Comparison of ENCODE assay signal across 19 cellular contexts in the genomic region with DNA sequence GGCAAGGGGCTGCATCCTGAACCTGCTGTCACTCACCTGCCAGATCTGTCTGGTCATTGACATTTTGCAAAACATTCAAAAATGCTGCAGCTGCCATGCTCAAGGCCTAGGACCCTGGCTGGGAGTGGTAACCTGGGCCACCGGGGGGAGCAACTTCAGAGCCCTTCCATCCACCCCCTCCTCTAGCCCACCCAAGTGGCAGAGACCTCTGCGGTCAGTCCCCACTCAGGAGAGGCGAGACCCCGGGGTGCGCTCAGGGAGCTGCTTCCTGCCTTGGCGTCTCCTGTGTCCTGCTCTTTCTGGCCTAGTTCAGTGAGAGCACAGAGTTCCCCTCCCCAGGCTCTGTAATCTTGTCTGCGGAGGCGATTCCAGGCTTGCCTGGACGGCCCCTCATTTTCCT.
A peak's percentile ranks its signal among the peaks of the same experiment; 100 is the strongest.
DNase-seq lines count a peak whose midpoint lies in the region; TF ChIP-seq lines count a peak whose summit lies in the region.
"Had no signal": no experiment of that assay in that cellular context is flagged by ENCODE, and none has a peak within 500 bp of the region (broad histone marks: within the 10 kb centered on the region; RNA-seq: fewer than 3 reads in every experiment).

No MANE protein-coding gene starts in this region.

- H3K36me3 ChIP-seq in OCI-LY7 (ENCODE audit: insufficient read depth, low read length) (peaks cover 32% of the 10 kb centered on the region), endodermal cell (ENCODE audit: control insufficient read depth, insufficient read depth, low read length) (peaks cover 8% of the 10 kb centered on the region), trophoblast cell (ENCODE audit: control insufficient read depth in 1 of 2, insufficient read depth in 2 of 2, low read length in 2 of 2) (peaks cover 18 to 38% of the 10 kb centered on the region in 2 experiments), PC-9 (ENCODE audit: low read depth) (no peaks in the 10 kb centered on the region)

- H3K79me1 ChIP-seq in trophoblast cell (ENCODE audit: low read length) = peaks cover 2% of the 10 kb centered on the region

- no peak overlapping the region for H3K4me3 Mint-ChIP-seq in endodermal cell

- peak overlapping the region; percentile 44 for H2BK5ac ChIP-seq in trophoblast cell (ENCODE audit: low read depth, low read length, poor library complexity)

- CTCF ChIA-PET in OCI-LY7 (lab: Charles Lee; ENCODE audit: unreplicated experiment) = interaction anchor here (0.5 to 1.2 kb wide), 4 partner anchors 14 to 39 kb away, joined by 3 to 4 read pairs (median 3); no protein-coding TSS in a partner anchor
- CTCF ChIA-PET in PC-9 (lab: Charles Lee) = no interaction called here

- H3K18ac ChIP-seq in trophoblast cell (ENCODE audit: low read length) = no peak overlapping the region

- H3K27me3 ChIP-seq in endodermal cell (ENCODE audit: control insufficient read depth, insufficient read depth, low read length, poor library complexity, severe bottlenecking) (peaks cover 17% of the 10 kb centered on the region), trophoblast cell (ENCODE audit: insufficient read depth, low read length) (no peaks in the 10 kb centered on the region), PC-9 (ENCODE audit: insufficient read depth, low read depth) (peaks cover 44% of the 10 kb centered on the region)
- H3K27me3 ChIP-seq: heart right ventricle, testis had no signal

- no peak overlapping the region for H2AK5ac ChIP-seq in trophoblast cell (ENCODE audit: low read length)

- H3K9me3 ChIP-seq in OCI-LY7 (ENCODE audit: low read length) (0 out of 2 replicates have a peak, but pooled peaks cover 3% of the 10 kb centered on the region), endodermal cell (ENCODE audit: control insufficient read depth, low read length) (no peaks in the 10 kb centered on the region), trophoblast cell (ENCODE audit: insufficient read depth, low read depth, low read length) (no peaks in the 10 kb centered on the region), PC-9 (ENCODE audit: insufficient read depth, low read depth) (no peaks in the 10 kb centered on the region)
- H3K9me3 ChIP-seq: heart right ventricle, testis had no signal

- H3K79me2 ChIP-seq in OCI-LY7 (ENCODE audit: insufficient read depth, low read depth, low read length) = no peaks in the 10 kb centered on the region
- H3K79me2 ChIP-seq in trophoblast cell (ENCODE audit: control insufficient read depth, insufficient read depth, low read length, poor library complexity) = no peaks in the 10 kb centered on the region
- H3K79me2 ChIP-seq in PC-9 (ENCODE audit: low read depth) = no peaks in the 10 kb centered on the region

- H3K27ac Mint-ChIP-seq in endodermal cell = no peak overlapping the region

- peak overlapping the region; percentile 21 for H2BK120ac ChIP-seq in trophoblast cell (ENCODE audit: insufficient read depth, low read length, poor library complexity)

- no peak overlapping the region for H2BK12ac ChIP-seq in trophoblast cell (ENCODE audit: low read length)

- BruUV-seq in OCI-LY7 (replicated peaks; lab: Mats Ljungman, UMichigan) (no TSS peak), PC-9 (replicated peaks; lab: Mats Ljungman, UMichigan) (no TSS peak)

- peak overlapping the region; percentile 94 for H3K27ac ChIP-seq in OCI-LY7 (ENCODE audit: low read depth, low read length, poor library complexity, severe bottlenecking)
- H3K27ac ChIP-seq in endodermal cell (ENCODE audit: low read depth, low read length) = peak overlapping the region; percentile 47
- peak overlapping the region; percentile 58 for H3K27ac ChIP-seq in trophoblast cell (ENCODE audit: low read depth, low read length)
- no peak overlapping the region for H3K27ac ChIP-seq in PC-9
- H3K27ac ChIP-seq: 22Rv1, heart right ventricle, testis had no signal

- POLR2A ChIA-PET in OCI-LY7 (lab: Charles Lee) (interaction anchor here (1.1 to 1.8 kb wide), 5 partner anchors 11 to 83 kb away, joined by 3 to 6 read pairs (median 4); no protein-coding TSS in a partner anchor), PC-9 (lab: Charles Lee; ENCODE audit: unreplicated experiment) (no interaction called here)

- peaks cover 21% of the 10 kb centered on the region for H3K27me3 Mint-ChIP-seq in endodermal cell (ENCODE audit: insufficient read depth)

- peaks cover 50% of the 10 kb centered on the region for H3K4me1 ChIP-seq in OCI-LY7 (ENCODE audit: insufficient read depth, low read length, poor library complexity, severe bottlenecking)
- peaks cover 14% of the 10 kb centered on the region for H3K4me1 ChIP-seq in endodermal cell (ENCODE audit: control insufficient read depth, insufficient read depth, low read length)
- H3K4me1 ChIP-seq in trophoblast cell (ENCODE audit: control insufficient read depth in 1 of 2, insufficient read depth in 2 of 2, low read length in 2 of 2) = peaks cover 7 to 9% of the 10 kb centered on the region in 2 experiments
- H3K4me1 ChIP-seq in PC-9 (replicated peaks; ENCODE audit: insufficient read depth) = no peaks in the 10 kb centered on the region

- 73 to 77% methylated on average over 5 to 9 of the region's 9 CpGs for WGBS in endodermal cell (ENCODE audit: insufficient coverage in 1 of 2, insufficient read length in 1 of 2), 2 experiments
- no CpG with 5 or more reads among the region's 9 CpGs for WGBS in trophoblast cell (ENCODE audit: extremely low coverage, insufficient coverage, insufficient read length)

- H3K4ac ChIP-seq in trophoblast cell (ENCODE audit: low read depth, low read length) = no peak overlapping the region

- no peak overlapping the region for H4K12ac ChIP-seq in trophoblast cell (ENCODE audit: low read depth, low read length)

- H3K4me2 ChIP-seq in OCI-LY7 (ENCODE audit: low read length) (peak overlapping the region; percentile 67), trophoblast cell (ENCODE audit: low read length) (no peak overlapping the region), PC-9 (no peak overlapping the region)

- no peaks in the 10 kb centered on the region for H3F3A ChIP-seq in PC-9 (ENCODE audit: insufficient read depth, low read depth)

- H2AFZ ChIP-seq in OCI-LY7 (ENCODE audit: low read length) (no peak overlapping the region; the same call in 1 of the 2 replicates), trophoblast cell (ENCODE audit: insufficient read depth, low read length, poor library complexity) (no peak overlapping the region), PC-9 (no peak overlapping the region)

- H3K9me3 Mint-ChIP-seq in endodermal cell = peaks cover 1% of the 10 kb centered on the region

- H3K23ac ChIP-seq in trophoblast cell (ENCODE audit: low read length) = no peak overlapping the region

- no peak overlapping the region for H3K14ac ChIP-seq in trophoblast cell (ENCODE audit: low read length)

- no peak overlapping the region for H4K8ac ChIP-seq in trophoblast cell (ENCODE audit: low read depth, low read length)

- intact Hi-C loops in OCI-LY7 (cut with micrococcal nuclease; ENCODE audit: unreplicated experiment) (loop anchor here (2.0 to 5.0 kb wide), 2 partner anchors 31 to 36 kb away; no protein-coding TSS in a partner anchor), PC-9 (cut with micrococcal nuclease; ENCODE audit: unreplicated experiment) (no loop called here)

- H3K9me2 ChIP-seq in OCI-LY7 (ENCODE audit: insufficient read depth, low read length) (no peaks in the 10 kb centered on the region), PC-9 (ENCODE audit: insufficient read depth) (0 out of 2 replicates have a peak, but pooled peaks cover 3% of the 10 kb centered on the region)

- peaks cover 24% of the 10 kb centered on the region for H3K4me1 Mint-ChIP-seq in endodermal cell

- peak; percentile 71 for DNase-seq in DMS 273 (lab: John Stamatoyannopoulos, UW; ENCODE audit: unreplicated experiment)
- no peak for DNase-seq in DMS 273 treated with DMSO at 0.1 percent for 48 hours (lab: John Stamatoyannopoulos, UW)
- DNase-seq in OCI-LY7 (ENCODE audit: low spot score) = peak; percentile 27
- DNase-seq in endodermal cell = no peak
- no peak for DNase-seq in trophoblast cell
- DNase-seq in HPDE6-E6E7 (ENCODE audit: extremely low spot score) = no peak
- no peak for DNase-seq in PC-9
- no peak for DNase-seq in COLO829 (ENCODE audit: low spot score)
- DNase-seq: activated CD4-positive, CD25-positive, alpha-beta regulatory T cell treated with anti-CD3 and anti-CD28 coated beads, Interleukin-2, amount 50 U/mL, for 72 hours; effector CD4-positive, alpha-beta T cell; heart right ventricle; islet precursor cell; MV-4-11; NCI-H2029; NCI-H510A; PC-3; stimulated activated CD8-positive, alpha-beta memory T cell treated with anti-CD3 and anti-CD28 coated beads, Interleukin-4, amount 100 ng/mL, for 48 hours; testis had no signal

- TF ChIP-seq CTCF in OCI-LY7 (conservative IDR thresholded peaks at IDR 0.05; ENCODE audit: low read length) (peak; percentile 64), endodermal cell (conservative IDR thresholded peaks at IDR 0.05) (no peak), PC-9 (conservative IDR thresholded peaks at IDR 0.05) (no peak)

- peaks cover 43% of the 10 kb centered on the region for H3K36me3 Mint-ChIP-seq in endodermal cell (ENCODE audit: low read depth)

- H3K9ac ChIP-seq in endodermal cell (ENCODE audit: extremely low read depth, low read length, poor library complexity, severe bottlenecking) (no peak overlapping the region), trophoblast cell (ENCODE audit: low read length) (no peak overlapping the region)

- H4K91ac ChIP-seq in trophoblast cell (ENCODE audit: low read depth, low read length) = peak overlapping the region; percentile 50

- H4K20me1 ChIP-seq in OCI-LY7 (ENCODE audit: insufficient read depth, low read length) (no peaks in the 10 kb centered on the region), PC-9 (ENCODE audit: insufficient read depth) (no peaks in the 10 kb centered on the region)

- H3K4me3 ChIP-seq in OCI-LY7 (ENCODE audit: low read depth, low read length, poor library complexity, severe bottlenecking) (peak overlapping the region; percentile 51), endodermal cell (ENCODE audit: low read length) (no peak overlapping the region), trophoblast cell (ENCODE audit: low read depth, low read length) (no peak overlapping the region), PC-9 (no peak overlapping the region)
- H3K4me3 ChIP-seq: heart right ventricle, testis had no signal

Comparison
In these comparisons a context has a peak if more than half of its experiments do, and no peak if none do; other contexts are left out.
1. DNase-seq: peak in DMS 273 (single experiment) and OCI-LY7 (single experiment); none in DMS 273 treated with DMSO at 0.1 percent for 48 hours (single experiment), endodermal cell (single experiment), trophoblast cell (0 of 2), HPDE6-E6E7 (single experiment), PC-9 (0 of 2) and COLO829 (single experiment).